In the genomic region with DNA sequence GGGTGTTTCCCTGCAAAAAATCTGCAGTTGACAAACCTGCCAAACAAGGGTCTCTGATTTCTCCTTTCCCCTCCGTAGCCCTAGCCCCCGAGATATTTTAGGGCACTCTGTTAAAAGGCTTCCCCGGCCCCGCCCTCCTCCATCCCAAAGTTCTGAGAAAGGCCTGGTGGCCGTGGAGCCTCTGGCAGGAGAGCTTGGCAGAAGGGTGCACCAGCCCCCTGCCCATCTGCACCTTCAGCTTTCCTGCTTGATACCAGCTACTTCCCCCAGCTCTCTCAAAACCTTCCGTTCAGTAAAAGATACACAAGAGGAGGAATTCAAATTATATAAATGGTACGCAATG, we compare ENCODE assay signal across 8 cellular contexts. TPM values are rescaled to one million over a fixed set of nuclear protein-coding genes. Genes with fewer than 3 reads are reported as not detected.
DNase-seq lines count a peak whose midpoint lies in the region; ATAC-seq, FAIRE-seq and TF ChIP-seq lines count a peak whose summit lies in the region.

No MANE protein-coding gene starts in this region.

- peaks cover 39% of the 10 kb centered on the region for H3K79me2 ChIP-seq in KMS-11 (ENCODE audit: insufficient read depth, low read depth)

- H3K27me3 ChIP-seq in KMS-11 (ENCODE audit: insufficient read depth, low read depth), result peaks cover 5% of the 10 kb centered on the region; the same call in 1 of the 2 replicates
- H3K27me3 ChIP-seq in muscle layer of duodenum (ENCODE audit: low read depth, low read length), result no peaks in the 10 kb centered on the region

- TF ChIP-seq EP300 in A549 (IDR thresholded peaks at IDR 0.05), result no peak

- TF ChIP-seq POLR2A in A549 (IDR thresholded peaks at IDR 0.05; ENCODE audit: low read length), result no peak

- TF ChIP-seq RAD21 in A549 (conservative IDR thresholded peaks at IDR 0.05 in 1 of 2, IDR thresholded peaks at IDR 0.05 in 1 of 2), result no peak

- CTCF ChIA-PET in A549 (lab: Yijun Ruan, JAX), result interaction anchor here (0.9 to 14.8 kb wide), 10 partner anchors 10 to 77 kb away, joined by 3 to 376 read pairs (median 4); no protein-coding TSS in a partner anchor

- no peak overlapping the region; the same call in 1 of the 2 replicates for H3K9ac ChIP-seq in KMS-11

- H3K4me3 ChIP-seq in A549, result peak overlapping the region; percentile 98
- H3K4me3 ChIP-seq in KMS-11 (IDR thresholded peaks at IDR 0.05; ENCODE audit: insufficient read depth, low read depth, low read length), result no peak overlapping the region
- peak overlapping the region; percentile 70 to 86 for H3K4me3 ChIP-seq in muscle layer of duodenum (ENCODE audit: low read depth in 1 of 2, low read length in 2 of 2)

- DNase-seq in A549 (ENCODE audit: low read depth in 1 of 2, low spot score in 1 of 2) (no peak), SHP77 treated with DMSO at 0.1 percent for 48 hours (lab: John Stamatoyannopoulos, UW) (no peak), NCI-H82 treated with DMSO at 0.1 percent for 48 hours (lab: John Stamatoyannopoulos, UW; ENCODE audit: unreplicated experiment) (no peak), NCI-H2196 (lab: John Stamatoyannopoulos, UW; ENCODE audit: unreplicated experiment) (no peak)

- peak overlapping the region; percentile 98 to 99 for H3K27ac ChIP-seq in A549
- H3K27ac ChIP-seq in KMS-11, result 0 out of 2 replicates have a peak overlapping the region, but pooled peaks have one; percentile 13
- peak overlapping the region; percentile 95 for H3K27ac ChIP-seq in cingulate gyrus (ENCODE audit: low read depth, low read length)
- H3K27ac ChIP-seq in muscle layer of duodenum (ENCODE audit: low read length), result peak overlapping the region; percentile 63

- H3K9me3 ChIP-seq in A549 (peaks cover 14% of the 10 kb centered on the region; the same call in 1 of the 3 replicates), muscle layer of duodenum (ENCODE audit: control insufficient read depth in 1 of 2, low read length in 2 of 2) (no peaks in the 10 kb centered on the region)

- H3K36me3 ChIP-seq in KMS-11 (ENCODE audit: insufficient read depth) (no peaks in the 10 kb centered on the region), muscle layer of duodenum (ENCODE audit: control insufficient read depth in 1 of 2, insufficient read depth in 2 of 2, low read length in 2 of 2) (no peaks in the 10 kb centered on the region)

- peak overlapping the region; percentile 83 for H2AFZ ChIP-seq in KMS-11 (ENCODE audit: low read depth)

- H3K4me2 ChIP-seq in A549, result peak overlapping the region; percentile 94
- H3K4me2 ChIP-seq in KMS-11, result peak overlapping the region; percentile 55

- peaks cover 28% of the 10 kb centered on the region for H3K4me1 ChIP-seq in A549
- H3K4me1 ChIP-seq in KMS-11 (ENCODE audit: low read depth, poor library complexity, severe bottlenecking), result peaks cover 19% of the 10 kb centered on the region
- H3K4me1 ChIP-seq in muscle layer of duodenum (ENCODE audit: control insufficient read depth in 1 of 2, insufficient read depth in 2 of 2, low read length in 2 of 2), result peaks cover 11 to 20% of the 10 kb centered on the region in 2 donors

- no peak for FAIRE-seq in A549 (lab: Jason Lieb, UNC)

- POLR2A ChIA-PET in A549 (lab: Yijun Ruan, JAX), result interaction anchor here (0.6 to 1.3 kb wide), 10 partner anchors 10 to 170 kb away, joined by 3 to 7 read pairs (median 3); partner anchors contain the start of genes ENGASE and USP36

- H4K20me1 ChIP-seq in KMS-11 (ENCODE audit: insufficient read depth), result no peaks in the 10 kb centered on the region

- TF ChIP-seq CTCF in A549 (IDR thresholded peaks at IDR 0.05), result no peak
- no peak for TF ChIP-seq CTCF in KMS-11 (conservative IDR thresholded peaks at IDR 0.05; ENCODE audit: low read depth, low read length)

- 74% methylated on average over 7 of the region's 7 CpGs for WGBS in A549 (ENCODE audit: missing lambda C conversion rate)

- ATAC-seq in A549, result no peak; a peak in 1 of 6 replicates
- ATAC-seq in HG02610 (IDR thresholded peaks at IDR 0.05; ENCODE audit: unreplicated experiment), result no peak

TF ChIP-seq in A549, 52 proteins besides CTCF, POLR2A, EP300 and RAD21:
- TF ChIP-seq MYC (IDR thresholded peaks at IDR 0.05; ENCODE audit: borderline replicate concordance, low read length), result no peak
- no peak for TF ChIP-seq HOXA7 (CRISPR knock-in tag; IDR thresholded peaks at IDR 0.05)

RNA-seq across cellular contexts. Expression of gene CANT1, which starts 0.7 kb away (rescaled TPM):
- 65.5 and 70.0 TPM in 2 replicates for polyA plus RNA-seq in A549 (2011; rRNA removed)
- polyA plus RNA-seq in A549 (2012; cell fraction: cytosol; rRNA removed), result 73.1 and 91.1 TPM in 2 replicates
- 73.9 and 106 TPM in 2 replicates for polyA plus RNA-seq in A549 (2012; cell fraction: nucleus; rRNA removed)
- polyA plus RNA-seq in A549 (2017; fragmentation: RNase III; extraction: RNeasy Plus Mini Kit Qiagen cat#74134 plus additional on column Dnase treatment), result 63.4 to 67.6 TPM (median 66.8 TPM) in 3 replicates
- 66.6 and 67.2 TPM in 2 replicates for polyA minus RNA-seq in A549 (2011; rRNA and poly(A)+ RNA removed)

RNA-seq across cellular contexts. Expression of gene C1QTNF1, which starts 13.7 kb away (rescaled TPM):
- polyA plus RNA-seq in A549 (2011; rRNA removed), result 10.2 and 13.2 TPM in 2 replicates
- polyA plus RNA-seq in A549 (2012; cell fraction: cytosol; rRNA removed), result 5.2 and 8.3 TPM in 2 replicates
- polyA plus RNA-seq in A549 (2012; cell fraction: nucleus; rRNA removed), result 15.4 and 16.1 TPM in 2 replicates
- polyA plus RNA-seq in A549 (2017; fragmentation: RNase III; extraction: RNeasy Plus Mini Kit Qiagen cat#74134 plus additional on column Dnase treatment), result 26.1 to 27.8 TPM (median 27.3 TPM) in 3 replicates
- polyA minus RNA-seq in A549 (2011; rRNA and poly(A)+ RNA removed), result 12.9 and 13.3 TPM in 2 replicates

RNA-seq across cellular contexts. Expression of gene LGALS3BP, which starts 30.6 kb away (rescaled TPM):
- polyA plus RNA-seq in A549 (2011; rRNA removed) (28.3 and 32.3 TPM in 2 replicates), A549 (2017; fragmentation: RNase III; extraction: RNeasy Plus Mini Kit Qiagen cat#74134 plus additional on column Dnase treatment) (59.5 to 66.1 TPM (median 60.0 TPM) in 3 replicates)
- polyA plus RNA-seq in A549 (2012; cell fraction: cytosol; rRNA removed), result 21.3 and 28.5 TPM in 2 replicates
- polyA plus RNA-seq in A549 (2012; cell fraction: nucleus; rRNA removed), result 104 and 148 TPM in 2 replicates
- polyA minus RNA-seq in A549 (2011; rRNA and poly(A)+ RNA removed), result 34.3 and 41.5 TPM in 2 replicates

Comparison
In these comparisons a context has a peak if more than half of its experiments do, and no peak if none do; other contexts are left out.
1. H3K27ac ChIP-seq: peak in every context shown above with its lines; median percentile 98 in A549; 95 in cingulate gyrus; 63 in muscle layer of duodenum; 13 in KMS-11.